20 cellular contexts compared by ENCODE assay signal in the genomic region with DNA sequence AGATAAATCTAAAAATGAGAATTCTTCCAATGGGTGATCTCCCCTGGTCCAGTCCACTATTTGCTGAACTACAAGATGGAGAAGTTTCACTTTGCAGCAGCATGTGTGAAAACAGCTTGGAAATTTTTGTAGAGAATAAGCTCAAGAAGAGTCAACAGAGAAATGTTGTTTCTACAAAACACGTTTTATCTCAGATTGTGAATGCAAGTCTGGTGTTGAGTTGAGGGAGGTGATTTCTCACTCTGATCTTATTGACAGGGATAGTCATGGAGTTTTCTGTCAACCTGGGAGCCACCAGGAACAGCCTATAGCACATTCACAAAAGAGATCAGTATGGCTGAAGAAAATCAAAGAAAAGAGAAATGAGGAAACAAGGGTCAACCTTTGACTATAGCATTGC.
DNase-seq lines count a peak whose midpoint lies in the region; ATAC-seq, FAIRE-seq and TF ChIP-seq lines count a peak whose summit lies in the region.
"Had no signal": no experiment of that assay in that cellular context is flagged by ENCODE, and none has a peak within 500 bp of the region (broad histone marks: within the 10 kb centered on the region; RNA-seq: fewer than 3 reads in every experiment).

No MANE protein-coding gene starts in this region.

- H3K9me3 Mint-ChIP-seq in activated CD4-positive, alpha-beta memory T cell treated with anti-CD3 and anti-CD28 coated beads for 36 hours, result no peaks in the 10 kb centered on the region
- H3K9me3 Mint-ChIP-seq in activated CD4-positive, alpha-beta memory T cell treated with anti-CD3 and anti-CD28 coated beads, Interleukin-2, amount 10 ng/mL, durations not matched to agents 7 days and 5 days, result peaks cover 3% of the 10 kb centered on the region
- H3K9me3 Mint-ChIP-seq in activated naive CD8-positive, alpha-beta T cell (ENCODE audit: low read depth), result peaks cover 3% of the 10 kb centered on the region
- peaks cover 3% of the 10 kb centered on the region for H3K9me3 Mint-ChIP-seq in activated naive CD8-positive, alpha-beta T cell treated with anti-CD3 and anti-CD28 coated beads, Interleukin-2, amount 50 U/mL, for 24 hours
- H3K9me3 Mint-ChIP-seq in nephron progenitor cell, result no peaks in the 10 kb centered on the region
- H3K9me3 Mint-ChIP-seq: CD8-positive, alpha-beta T cell had no signal

- TF ChIP-seq CTCF in bronchial epithelial cell (IDR thresholded peaks at IDR 0.05; ENCODE audit: insufficient read depth, low read length, severe bottlenecking) (no peak), nephron progenitor cell (IDR thresholded peaks at IDR 0.05) (no peak)

- peak; percentile 70 for FAIRE-seq in bronchial epithelial cell (lab: Jason Lieb, UNC)
- FAIRE-seq: G401.6, GM12892, GM18507, H54 had no signal

- H3K36me3 ChIP-seq in bronchial epithelial cell (ENCODE audit: control insufficient read depth, insufficient read depth, low read length), result no peaks in the 10 kb centered on the region
- H3K36me3 ChIP-seq: BLaER1 had no signal

- POLR2A ChIA-PET in activated CD4-positive, alpha-beta memory T cell treated with anti-CD3 and anti-CD28 coated beads for 36 hours (lab: Charles Lee), result interaction anchor here (1.3 kb wide), 1 partner anchor 13 kb away, joined by 3 read pairs; no protein-coding TSS in a partner anchor
- POLR2A ChIA-PET in activated CD4-positive, alpha-beta memory T cell treated with anti-CD3 and anti-CD28 coated beads, Interleukin-2, amount 10 ng/mL, durations not matched to agents 7 days and 5 days (lab: Charles Lee), result no interaction called here

- H3K27me3 Mint-ChIP-seq in activated CD4-positive, alpha-beta memory T cell treated with anti-CD3 and anti-CD28 coated beads for 36 hours, result no peaks in the 10 kb centered on the region
- H3K27me3 Mint-ChIP-seq in activated CD4-positive, alpha-beta memory T cell treated with anti-CD3 and anti-CD28 coated beads, Interleukin-2, amount 10 ng/mL, durations not matched to agents 7 days and 5 days, result no peaks in the 10 kb centered on the region
- H3K27me3 Mint-ChIP-seq in activated naive CD8-positive, alpha-beta T cell, result no peaks in the 10 kb centered on the region
- no peaks in the 10 kb centered on the region for H3K27me3 Mint-ChIP-seq in activated naive CD8-positive, alpha-beta T cell treated with anti-CD3 and anti-CD28 coated beads, Interleukin-2, amount 50 U/mL, for 24 hours
- H3K27me3 Mint-ChIP-seq in nephron progenitor cell (ENCODE audit: low read depth, poor library complexity), result no peaks in the 10 kb centered on the region

- peaks cover 2% of the 10 kb centered on the region for H3K36me3 Mint-ChIP-seq in activated CD4-positive, alpha-beta memory T cell treated with anti-CD3 and anti-CD28 coated beads for 36 hours
- peaks cover 20% of the 10 kb centered on the region for H3K36me3 Mint-ChIP-seq in activated CD4-positive, alpha-beta memory T cell treated with anti-CD3 and anti-CD28 coated beads, Interleukin-2, amount 10 ng/mL, durations not matched to agents 7 days and 5 days (ENCODE audit: low read depth)
- peaks cover 4% of the 10 kb centered on the region for H3K36me3 Mint-ChIP-seq in activated naive CD8-positive, alpha-beta T cell
- H3K36me3 Mint-ChIP-seq in activated naive CD8-positive, alpha-beta T cell treated with anti-CD3 and anti-CD28 coated beads, Interleukin-2, amount 50 U/mL, for 24 hours (ENCODE audit: low read depth), result no peaks in the 10 kb centered on the region
- H3K36me3 Mint-ChIP-seq in nephron progenitor cell (ENCODE audit: low read depth), result no peaks in the 10 kb centered on the region
- H3K36me3 Mint-ChIP-seq: CD14-positive monocyte; CD8-positive, alpha-beta T cell had no signal

- peak overlapping the region; percentile 14 for H3K27ac Mint-ChIP-seq in activated CD4-positive, alpha-beta memory T cell treated with anti-CD3 and anti-CD28 coated beads for 36 hours
- H3K27ac Mint-ChIP-seq in activated CD4-positive, alpha-beta memory T cell treated with anti-CD3 and anti-CD28 coated beads, Interleukin-2, amount 10 ng/mL, durations not matched to agents 7 days and 5 days, result no peak overlapping the region
- peak overlapping the region; percentile 35 for H3K27ac Mint-ChIP-seq in activated naive CD8-positive, alpha-beta T cell
- H3K27ac Mint-ChIP-seq in activated naive CD8-positive, alpha-beta T cell treated with anti-CD3 and anti-CD28 coated beads, Interleukin-2, amount 50 U/mL, for 24 hours, result no peak overlapping the region
- H3K27ac Mint-ChIP-seq in nephron progenitor cell, result peak overlapping the region; percentile 32
- H3K27ac Mint-ChIP-seq: CD14-positive monocyte; CD8-positive, alpha-beta T cell had no signal

- no peak for DNase-seq in activated CD4-positive, alpha-beta memory T cell treated with anti-CD3 and anti-CD28 coated beads for 36 hours
- no peak for DNase-seq in activated CD4-positive, alpha-beta memory T cell treated with anti-CD3 and anti-CD28 coated beads, Interleukin-2, amount 10 ng/mL, durations not matched to agents 7 days and 5 days
- DNase-seq in activated naive CD8-positive, alpha-beta T cell treated with anti-CD3 and anti-CD28 coated beads, Interleukin-2, amount 50 U/mL, for 24 hours, result no peak
- DNase-seq in bronchial epithelial cell (ENCODE audit: low read depth) (no peak), nephron progenitor cell (no peak), Right ventricle myocardium superior (no peak), NCI-H2029 treated with DMSO at 0.1 percent for 48 hours (lab: John Stamatoyannopoulos, UW) (no peak)
- DNase-seq: 8988T; CD8-positive, alpha-beta T cell; COR-L47; DMS 273 treated with DMSO at 0.1 percent for 48 hours; GM23248; HCEC 1CT had no signal

- CTCF ChIA-PET in activated CD4-positive, alpha-beta memory T cell treated with anti-CD3 and anti-CD28 coated beads for 36 hours (lab: Charles Lee), result no interaction called here
- CTCF ChIA-PET in activated CD4-positive, alpha-beta memory T cell treated with anti-CD3 and anti-CD28 coated beads, Interleukin-2, amount 10 ng/mL, durations not matched to agents 7 days and 5 days (lab: Charles Lee), result no interaction called here

- intact Hi-C loops in activated CD4-positive, alpha-beta memory T cell treated with anti-CD3 and anti-CD28 coated beads for 36 hours (cut with micrococcal nuclease), result loop anchor here (1.0 to 2.0 kb wide), 2 partner anchors 13 to 18 kb away; no protein-coding TSS in a partner anchor
- intact Hi-C loops in Right ventricle myocardium superior (cut with DNase I), result no loop called here

- H3K27me3 ChIP-seq in bronchial epithelial cell (ENCODE audit: control insufficient read depth, insufficient read depth, low read length), result no peaks in the 10 kb centered on the region
- H3K27me3 ChIP-seq: BLaER1 had no signal

- H3K4me3 ChIP-seq in bronchial epithelial cell (ENCODE audit: low read depth, low read length), result no peak overlapping the region
- H3K4me3 ChIP-seq: BLaER1, GM23248 had no signal

- no peak overlapping the region for H3K4me3 Mint-ChIP-seq in activated CD4-positive, alpha-beta memory T cell treated with anti-CD3 and anti-CD28 coated beads for 36 hours
- no peak overlapping the region for H3K4me3 Mint-ChIP-seq in activated CD4-positive, alpha-beta memory T cell treated with anti-CD3 and anti-CD28 coated beads, Interleukin-2, amount 10 ng/mL, durations not matched to agents 7 days and 5 days
- no peak overlapping the region for H3K4me3 Mint-ChIP-seq in activated naive CD8-positive, alpha-beta T cell
- no peak overlapping the region for H3K4me3 Mint-ChIP-seq in activated naive CD8-positive, alpha-beta T cell treated with anti-CD3 and anti-CD28 coated beads, Interleukin-2, amount 50 U/mL, for 24 hours
- no peak overlapping the region for H3K4me3 Mint-ChIP-seq in nephron progenitor cell
- H3K4me3 Mint-ChIP-seq: CD14-positive monocyte; CD8-positive, alpha-beta T cell had no signal

- peaks cover 57% of the 10 kb centered on the region for H3K4me1 Mint-ChIP-seq in activated CD4-positive, alpha-beta memory T cell treated with anti-CD3 and anti-CD28 coated beads for 36 hours (ENCODE audit: low read depth)
- peaks cover 14% of the 10 kb centered on the region for H3K4me1 Mint-ChIP-seq in activated CD4-positive, alpha-beta memory T cell treated with anti-CD3 and anti-CD28 coated beads, Interleukin-2, amount 10 ng/mL, durations not matched to agents 7 days and 5 days
- peaks cover 24% of the 10 kb centered on the region for H3K4me1 Mint-ChIP-seq in activated naive CD8-positive, alpha-beta T cell (ENCODE audit: low read depth)
- H3K4me1 Mint-ChIP-seq in activated naive CD8-positive, alpha-beta T cell treated with anti-CD3 and anti-CD28 coated beads, Interleukin-2, amount 50 U/mL, for 24 hours, result peaks cover 16% of the 10 kb centered on the region
- peaks cover 14% of the 10 kb centered on the region for H3K4me1 Mint-ChIP-seq in nephron progenitor cell
- H3K4me1 Mint-ChIP-seq: CD14-positive monocyte had no signal

- ATAC-seq in activated naive CD8-positive, alpha-beta T cell treated with anti-CD3 and anti-CD28 coated beads, Interleukin-2, amount 50 U/mL, for 24 hours, result no peak
- ATAC-seq in Right ventricle myocardium superior (ENCODE audit: poor library complexity), result no peak
- ATAC-seq: CD8-positive, alpha-beta T cell had no signal

Comparison
In these comparisons a context has a peak if more than half of its experiments do, and no peak if none do; other contexts are left out.
1. H3K27ac Mint-ChIP-seq: peak in activated CD4-positive, alpha-beta memory T cell treated with anti-CD3 and anti-CD28 coated beads for 36 hours (single experiment), activated naive CD8-positive, alpha-beta T cell (single experiment) and nephron progenitor cell (single experiment); none in activated CD4-positive, alpha-beta memory T cell treated with anti-CD3 and anti-CD28 coated beads, Interleukin-2, amount 10 ng/mL, durations not matched to agents 7 days and 5 days (single experiment) and activated naive CD8-positive, alpha-beta T cell treated with anti-CD3 and anti-CD28 coated beads, Interleukin-2, amount 50 U/mL, for 24 hours (single experiment).